11 cellular contexts compared by ENCODE assay signal in genomic region chr1:93433407-93433961, GRCh38. TPM values are rescaled to one million over a fixed set of nuclear protein-coding genes. Genes with fewer than 3 reads are reported as not detected.
DNase-seq lines count a peak whose midpoint lies in the region; ATAC-seq and TF ChIP-seq lines count a peak whose summit lies in the region.
"Had no signal": no experiment of that assay in that cellular context is flagged by ENCODE, and none has a peak within 500 bp of the region (broad histone marks: within the 10 kb centered on the region; RNA-seq: fewer than 3 reads in every experiment).

No MANE protein-coding gene starts in this region.

- peaks cover 2% of the 10 kb centered on the region for H3K27me3 Mint-ChIP-seq in activated naive CD4-positive, alpha-beta T cell treated with anti-CD3 and anti-CD28 coated beads for 36 hours (ENCODE audit: low read depth)

- H3K36me3 ChIP-seq in prostate gland, result no peaks in the 10 kb centered on the region
- H3K36me3 ChIP-seq: suprapubic skin had no signal

- TF ChIP-seq CTCF in GM12864 (IDR thresholded peaks at IDR 0.05; ENCODE audit: low read depth, low read length, missing control alignments) (peak; percentile 28), fibroblast of villous mesenchyme (IDR thresholded peaks at IDR 0.05; ENCODE audit: insufficient read depth, low read depth, low read length) (peak; percentile 16), prostate gland (IDR thresholded peaks at IDR 0.05) (peak in 2 of 4 experiments; percentile 22 to 46)

- H3K4me1 Mint-ChIP-seq in activated naive CD4-positive, alpha-beta T cell treated with anti-CD3 and anti-CD28 coated beads for 36 hours (ENCODE audit: low read depth), result no peaks in the 10 kb centered on the region

- DNase-seq in GM12864 (ENCODE audit: low read depth) (no peak), NCI-H69 (lab: John Stamatoyannopoulos, UW) (peak; percentile 14), fibroblast of villous mesenchyme (ENCODE audit: low read depth) (no peak), prostate gland (ENCODE audit: low spot score) (peak; percentile 25), HPDE6-E6E7 (ENCODE audit: extremely low spot score) (no peak)
- no peak for DNase-seq in activated naive CD4-positive, alpha-beta T cell treated with anti-CD3 and anti-CD28 coated beads for 36 hours
- DNase-seq: activated CD4-positive, alpha-beta memory T cell treated with anti-CD3 and anti-CD28 coated beads, Interleukin-2, amount 10 ng/mL, durations not matched to agents 7 days and 5 days; NCI-H524 treated with DMSO at 0.1 percent for 48 hours; stimulated activated CD4-positive, alpha-beta T cell treated with anti-CD3 and anti-CD28 coated beads, Interleukin-2, amount 100 ng/mL, for 48 hours had no signal

- H3K9me3 ChIP-seq in prostate gland, result no peaks in the 10 kb centered on the region
- H3K9me3 ChIP-seq: suprapubic skin had no signal

- H3K4me3 ChIP-seq in GM12864 (ENCODE audit: low read depth, low read length) (no peak overlapping the region), fibroblast of villous mesenchyme (ENCODE audit: low read depth, low read length) (no peak overlapping the region), prostate gland (no peak overlapping the region)
- H3K4me3 ChIP-seq: suprapubic skin had no signal

- H3K27ac ChIP-seq in prostate gland, result no peak overlapping the region
- H3K27ac ChIP-seq: suprapubic skin had no signal

- H3K36me3 Mint-ChIP-seq in activated naive CD4-positive, alpha-beta T cell treated with anti-CD3 and anti-CD28 coated beads for 36 hours (ENCODE audit: low read depth), result no peaks in the 10 kb centered on the region

- WGBS in prostate gland, result 54% methylated on average over 5 of the region's 5 CpGs

- intact Hi-C loops in prostate gland (cut with DNase I), result loop anchor here (10.0 kb wide), 1 partner anchor 381 kb away; no protein-coding TSS in a partner anchor
- intact Hi-C loops in activated naive CD4-positive, alpha-beta T cell treated with anti-CD3 and anti-CD28 coated beads for 36 hours (cut with micrococcal nuclease), result no loop called here

- TF ChIP-seq POLR2A in prostate gland (IDR thresholded peaks at IDR 0.05), result no peak

- no peak overlapping the region for H3K4me3 Mint-ChIP-seq in activated naive CD4-positive, alpha-beta T cell treated with anti-CD3 and anti-CD28 coated beads for 36 hours
- H3K4me3 Mint-ChIP-seq: activated CD4-positive, alpha-beta memory T cell treated with anti-CD3 and anti-CD28 coated beads, Interleukin-2, amount 10 ng/mL, durations not matched to agents 7 days and 5 days had no signal

- H3K27ac Mint-ChIP-seq in activated naive CD4-positive, alpha-beta T cell treated with anti-CD3 and anti-CD28 coated beads for 36 hours, result no peak overlapping the region
- H3K27ac Mint-ChIP-seq: activated CD4-positive, alpha-beta memory T cell treated with anti-CD3 and anti-CD28 coated beads, Interleukin-2, amount 10 ng/mL, durations not matched to agents 7 days and 5 days had no signal

- no peaks in the 10 kb centered on the region for H3K9me3 Mint-ChIP-seq in activated naive CD4-positive, alpha-beta T cell treated with anti-CD3 and anti-CD28 coated beads for 36 hours
- H3K9me3 Mint-ChIP-seq: activated CD4-positive, alpha-beta memory T cell treated with anti-CD3 and anti-CD28 coated beads, Interleukin-2, amount 10 ng/mL, durations not matched to agents 7 days and 5 days had no signal

- no peak for ATAC-seq in HG03135 (IDR thresholded peaks at IDR 0.05; ENCODE audit: unreplicated experiment)

- H3K4me1 ChIP-seq in prostate gland (replicated peaks), result no peaks in the 10 kb centered on the region
- H3K4me1 ChIP-seq: suprapubic skin had no signal

- peaks cover 2% of the 10 kb centered on the region for H3K27me3 ChIP-seq in prostate gland (replicated peaks; ENCODE audit: insufficient read depth)
- H3K27me3 ChIP-seq: suprapubic skin had no signal

- CTCF ChIA-PET in activated naive CD4-positive, alpha-beta T cell treated with anti-CD3 and anti-CD28 coated beads for 36 hours (lab: Charles Lee), result interaction anchor here (0.6 to 1.7 kb wide), 8 partner anchors 9 to 283 kb away, joined by 3 to 10 read pairs (median 4); partner anchors contain the start of gene FNBP1L

RNA-seq across cellular contexts. Expression of gene FNBP1L, which starts 14.4 kb away (rescaled TPM):
- total RNA-seq in fibroblast of villous mesenchyme (5.8 and 10.4 TPM in 2 replicates), prostate gland (10 to 100 TPM; 41.1 to 49.7 TPM)
- total RNA-seq in activated naive CD4-positive, alpha-beta T cell treated with anti-CD3 and anti-CD28 coated beads for 36 hours, result under 1 TPM; 0.17 to 0.21 TPM

Comparison
In these comparisons a context has a peak if more than half of its experiments do, and no peak if none do; other contexts are left out.
1. DNase-seq: peak in NCI-H69 (single experiment) and prostate gland (single experiment); none in GM12864 (single experiment), fibroblast of villous mesenchyme (single experiment), activated naive CD4-positive, alpha-beta T cell treated with anti-CD3 and anti-CD28 coated beads for 36 hours (single experiment) and HPDE6-E6E7 (single experiment).